1 cellular context compared by ENCODE assay signal in genomic region chrX:53723381-53723780, GRCh38.
TF ChIP-seq lines count a peak whose summit lies in the region.

No MANE protein-coding gene starts in this region.

TF ChIP-seq in HepG2, 621 proteins besides CTCF, POLR2A, EP300 and RAD21 (continued from another document):
- TF ChIP-seq ARID5B (CRISPR knock-in tag; IDR thresholded peaks at IDR 0.05), result no peak
- TF ChIP-seq SYNCRIP (IDR thresholded peaks at IDR 0.05; ENCODE audit: insufficient read depth, low read depth, low read length), result no peak
- no peak for TF ChIP-seq GMEB1 (CRISPR knock-in tag; IDR thresholded peaks at IDR 0.05; ENCODE audit: borderline replicate concordance)
- no peak for TF ChIP-seq IKZF4 (CRISPR knock-in tag; IDR thresholded peaks at IDR 0.05; ENCODE audit: borderline replicate concordance, low read depth, not compliant biosample characterization)
- no peak for TF ChIP-seq CBX5 (CRISPR knock-in tag; IDR thresholded peaks at IDR 0.05; ENCODE audit: borderline replicate concordance)
- no peak for TF ChIP-seq ZNF569 (CRISPR knock-in tag; IDR thresholded peaks at IDR 0.05; ENCODE audit: borderline replicate concordance)
- no peak for TF ChIP-seq ZNF770 (CRISPR knock-in tag; IDR thresholded peaks at IDR 0.05)
- TF ChIP-seq PAWR (CRISPR knock-in tag; IDR thresholded peaks at IDR 0.05; ENCODE audit: borderline replicate concordance), result no peak
- TF ChIP-seq MAFG (CRISPR knock-in tag; IDR thresholded peaks at IDR 0.05), result no peak
- no peak for TF ChIP-seq ZNF441 (CRISPR knock-in tag; IDR thresholded peaks at IDR 0.05; ENCODE audit: borderline replicate concordance)
- TF ChIP-seq PCBP1 (IDR thresholded peaks at IDR 0.05; ENCODE audit: borderline replicate concordance, low read depth, low read length), result no peak
